Comparison of ENCODE assay signal across 2 cellular contexts in genomic region chr7:127557803-127558202, GRCh38.
TF ChIP-seq lines count a peak whose summit lies in the region.

No MANE protein-coding gene starts in this region.

TF ChIP-seq in HCT116, 20 proteins besides CTCF, POLR2A, EP300 and RAD21:
- TF ChIP-seq ZFX (IDR thresholded peaks at IDR 0.05), result no peak
- TF ChIP-seq EZH2phosphoT487 (IDR thresholded peaks at IDR 0.05; ENCODE audit: borderline replicate concordance), result no peak
- TF ChIP-seq ZBTB33 (IDR thresholded peaks at IDR 0.05; ENCODE audit: extremely low read depth, insufficient replicate concordance, low read length), result no peak
- TF ChIP-seq CBX3 (IDR thresholded peaks at IDR 0.05; ENCODE audit: low read depth), result no peak
- TF ChIP-seq SIN3A (IDR thresholded peaks at IDR 0.05; ENCODE audit: low read depth), result no peak
- TF ChIP-seq ELF1 (IDR thresholded peaks at IDR 0.05; ENCODE audit: borderline replicate concordance, low read depth), result no peak
- no peak for TF ChIP-seq CEBPB (IDR thresholded peaks at IDR 0.05; ENCODE audit: low read depth)
- no peak for TF ChIP-seq SP1 (IDR thresholded peaks at IDR 0.05; ENCODE audit: low read depth)
- TF ChIP-seq ZNF274 (IDR thresholded peaks at IDR 0.05; ENCODE audit: low read depth, low read length), result no peak
- no peak for TF ChIP-seq JUND (IDR thresholded peaks at IDR 0.05)
- TF ChIP-seq SRF (IDR thresholded peaks at IDR 0.05; ENCODE audit: low read depth), result no peak
- no peak for TF ChIP-seq EZH2 (IDR thresholded peaks at IDR 0.05)
- no peak for TF ChIP-seq YY1 (IDR thresholded peaks at IDR 0.05; ENCODE audit: extremely low read depth, insufficient replicate concordance, low read depth, low read length)
- TF ChIP-seq, protein P1, sequence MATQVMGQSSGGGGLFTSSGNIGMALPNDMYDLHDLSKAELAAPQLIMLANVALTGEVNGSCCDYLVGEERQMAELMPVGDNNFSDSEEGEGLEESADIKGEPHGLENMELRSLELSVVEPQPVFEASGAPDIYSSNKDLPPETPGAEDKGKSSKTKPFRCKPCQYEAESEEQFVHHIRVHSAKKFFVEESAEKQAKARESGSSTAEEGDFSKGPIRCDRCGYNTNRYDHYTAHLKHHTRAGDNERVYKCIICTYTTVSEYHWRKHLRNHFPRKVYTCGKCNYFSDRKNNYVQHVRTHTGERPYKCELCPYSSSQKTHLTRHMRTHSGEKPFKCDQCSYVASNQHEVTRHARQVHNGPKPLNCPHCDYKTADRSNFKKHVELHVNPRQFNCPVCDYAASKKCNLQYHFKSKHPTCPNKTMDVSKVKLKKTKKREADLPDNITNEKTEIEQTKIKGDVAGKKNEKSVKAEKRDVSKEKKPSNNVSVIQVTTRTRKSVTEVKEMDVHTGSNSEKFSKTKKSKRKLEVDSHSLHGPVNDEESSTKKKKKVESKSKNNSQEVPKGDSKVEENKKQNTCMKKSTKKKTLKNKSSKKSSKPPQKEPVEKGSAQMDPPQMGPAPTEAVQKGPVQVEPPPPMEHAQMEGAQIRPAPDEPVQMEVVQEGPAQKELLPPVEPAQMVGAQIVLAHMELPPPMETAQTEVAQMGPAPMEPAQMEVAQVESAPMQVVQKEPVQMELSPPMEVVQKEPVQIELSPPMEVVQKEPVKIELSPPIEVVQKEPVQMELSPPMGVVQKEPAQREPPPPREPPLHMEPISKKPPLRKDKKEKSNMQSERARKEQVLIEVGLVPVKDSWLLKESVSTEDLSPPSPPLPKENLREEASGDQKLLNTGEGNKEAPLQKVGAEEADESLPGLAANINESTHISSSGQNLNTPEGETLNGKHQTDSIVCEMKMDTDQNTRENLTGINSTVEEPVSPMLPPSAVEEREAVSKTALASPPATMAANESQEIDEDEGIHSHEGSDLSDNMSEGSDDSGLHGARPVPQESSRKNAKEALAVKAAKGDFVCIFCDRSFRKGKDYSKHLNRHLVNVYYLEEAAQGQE (IDR thresholded peaks at IDR 0.05; ENCODE audit: low read depth), result no peak
- TF ChIP-seq ATF3 (IDR thresholded peaks at IDR 0.05), result no peak
- no peak for TF ChIP-seq TCF7L2 (IDR thresholded peaks at IDR 0.05; ENCODE audit: borderline replicate concordance, extremely low read depth, insufficient read depth, insufficient read length)
- no peak for TF ChIP-seq POLR2AphosphoS5 (IDR thresholded peaks at IDR 0.05; ENCODE audit: low read depth, low read length)
- TF ChIP-seq, protein P2, sequence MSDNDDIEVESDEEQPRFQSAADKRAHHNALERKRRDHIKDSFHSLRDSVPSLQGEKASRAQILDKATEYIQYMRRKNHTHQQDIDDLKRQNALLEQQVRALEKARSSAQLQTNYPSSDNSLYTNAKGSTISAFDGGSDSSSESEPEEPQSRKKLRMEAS (IDR thresholded peaks at IDR 0.05), result no peak

TF ChIP-seq in GM12878, 131 proteins besides CTCF, POLR2A, EP300 and RAD21:
- TF ChIP-seq YY1 (IDR thresholded peaks at IDR 0.05; ENCODE audit: low read depth, low read length), result no peak
- no peak for TF ChIP-seq MYC (IDR thresholded peaks at IDR 0.05; ENCODE audit: insufficient read depth, insufficient read length, insufficient replicate concordance, low read length, severe bottlenecking)
- no peak for TF ChIP-seq TBL1XR1 (IDR thresholded peaks at IDR 0.05; ENCODE audit: low read depth, low read length)
- TF ChIP-seq, protein P3, sequence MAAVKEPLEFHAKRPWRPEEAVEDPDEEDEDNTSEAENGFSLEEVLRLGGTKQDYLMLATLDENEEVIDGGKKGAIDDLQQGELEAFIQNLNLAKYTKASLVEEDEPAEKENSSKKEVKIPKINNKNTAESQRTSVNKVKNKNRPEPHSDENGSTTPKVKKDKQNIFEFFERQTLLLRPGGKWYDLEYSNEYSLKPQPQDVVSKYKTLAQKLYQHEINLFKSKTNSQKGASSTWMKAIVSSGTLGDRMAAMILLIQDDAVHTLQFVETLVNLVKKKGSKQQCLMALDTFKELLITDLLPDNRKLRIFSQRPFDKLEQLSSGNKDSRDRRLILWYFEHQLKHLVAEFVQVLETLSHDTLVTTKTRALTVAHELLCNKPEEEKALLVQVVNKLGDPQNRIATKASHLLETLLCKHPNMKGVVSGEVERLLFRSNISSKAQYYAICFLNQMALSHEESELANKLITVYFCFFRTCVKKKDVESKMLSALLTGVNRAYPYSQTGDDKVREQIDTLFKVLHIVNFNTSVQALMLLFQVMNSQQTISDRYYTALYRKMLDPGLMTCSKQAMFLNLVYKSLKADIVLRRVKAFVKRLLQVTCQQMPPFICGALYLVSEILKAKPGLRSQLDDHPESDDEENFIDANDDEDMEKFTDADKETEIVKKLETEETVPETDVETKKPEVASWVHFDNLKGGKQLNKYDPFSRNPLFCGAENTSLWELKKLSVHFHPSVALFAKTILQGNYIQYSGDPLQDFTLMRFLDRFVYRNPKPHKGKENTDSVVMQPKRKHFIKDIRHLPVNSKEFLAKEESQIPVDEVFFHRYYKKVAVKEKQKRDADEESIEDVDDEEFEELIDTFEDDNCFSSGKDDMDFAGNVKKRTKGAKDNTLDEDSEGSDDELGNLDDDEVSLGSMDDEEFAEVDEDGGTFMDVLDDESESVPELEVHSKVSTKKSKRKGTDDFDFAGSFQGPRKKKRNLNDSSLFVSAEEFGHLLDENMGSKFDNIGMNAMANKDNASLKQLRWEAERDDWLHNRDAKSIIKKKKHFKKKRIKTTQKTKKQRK (IDR thresholded peaks at IDR 0.05; ENCODE audit: low read depth, low read length), result no peak
- TF ChIP-seq BHLHE40 (IDR thresholded peaks at IDR 0.05; ENCODE audit: borderline replicate concordance in 1 of 2, low read depth in 2 of 2, low read length in 1 of 2), result no peak
